25 cellular contexts compared by ENCODE assay signal in genomic region chr2:26010943-26011342, GRCh38. TPM values are rescaled to one million over a fixed set of nuclear protein-coding genes. Genes with fewer than 3 reads are reported as not detected.
DNase-seq lines count a peak whose midpoint lies in the region; ATAC-seq, FAIRE-seq and TF ChIP-seq lines count a peak whose summit lies in the region.
"Had no signal": no experiment of that assay in that cellular context is flagged by ENCODE, and none has a peak within 500 bp of the region (broad histone marks: within the 10 kb centered on the region; RNA-seq: fewer than 3 reads in every experiment).

No MANE protein-coding gene starts in this region.

- no peak overlapping the region for H3K9ac ChIP-seq in HepG2 (ENCODE audit: insufficient read depth, low read depth, low read length)
- H3K9ac ChIP-seq: KMS-11 had no signal

- WGBS in HepG2 (ENCODE audit: low lambda C conversion rate), result 9% methylated on average over 3 of the region's 3 CpGs
- 60% methylated on average over 3 of the region's 3 CpGs for WGBS in right lobe of liver (ENCODE audit: insufficient coverage, low coverage, low lambda C conversion rate, missing lambda C conversion rate)

- H2AFZ ChIP-seq in HepG2 (ENCODE audit: low read length), result no peak overlapping the region

- peaks cover 23% of the 10 kb centered on the region for H3K4me1 Mint-ChIP-seq in nephron progenitor cell
- H3K4me1 Mint-ChIP-seq: central memory CD8-positive, alpha-beta T cell; stimulated activated naive B cell treated with anti-CD40 and anti-IgM and Interleukin-4, amounts not matched to agents 10 μg/mL and 1 μg/mL and 100 μg/mL, for 72 hours had no signal

- no peak overlapping the region for H3K4me3 Mint-ChIP-seq in nephron progenitor cell
- H3K4me3 Mint-ChIP-seq: activated CD4-positive, alpha-beta memory T cell treated with anti-CD3 and anti-CD28 coated beads, Interleukin-2, amount 10 ng/mL, durations not matched to agents 7 days and 5 days; activated naive CD4-positive, alpha-beta T cell treated with anti-CD3 and anti-CD28 coated beads for 36 hours; CD8-positive, alpha-beta T cell; central memory CD8-positive, alpha-beta T cell; naive thymus-derived CD8-positive, alpha-beta T cell; stimulated activated naive B cell treated with anti-CD40 and anti-IgM and Interleukin-4, amounts not matched to agents 10 μg/mL and 1 μg/mL and 100 μg/mL, for 72 hours; T-helper 2 cell treated with Interferon-gamma antibody and Interleukin-4, amounts not matched to agents 5 μg/mL and 100 μg/mL, for 36 hours had no signal

- no peak for DNase-seq in HepG2 (ENCODE audit: low spot score)
- no peak for DNase-seq in right lobe of liver
- no peak for DNase-seq in RWPE1 (ENCODE audit: low spot score)
- no peak for DNase-seq in nephron progenitor cell
- no peak for DNase-seq in NK-92 (lab: John Stamatoyannopoulos, UW; ENCODE audit: unreplicated experiment)
- no peak for DNase-seq in GM13977 (ENCODE audit: low spot score)
- DNase-seq in KG1 (lab: John Stamatoyannopoulos, UW), result no peak
- DNase-seq: activated CD4-positive, alpha-beta memory T cell treated with anti-CD3 and anti-CD28 coated beads, Interleukin-2, amount 10 ng/mL, durations not matched to agents 7 days and 5 days; activated CD8-positive, alpha-beta memory T cell treated with anti-CD3 and anti-CD28 coated beads, Interleukin-2, amount 50 U/mL, for 4 hours; activated naive CD4-positive, alpha-beta T cell treated with anti-CD3 and anti-CD28 coated beads for 36 hours; CD8-positive, alpha-beta T cell; gastrocnemius medialis; naive thymus-derived CD8-positive, alpha-beta T cell; NCI-H1417 treated with DMSO at 0.1 percent for 48 hours; NCI-H2081; NCI-H524 treated with DMSO at 0.1 percent for 48 hours; stimulated activated naive B cell treated with anti-CD40 and anti-IgM and Interleukin-4, amounts not matched to agents 10 μg/mL and 1 μg/mL and 100 μg/mL, for 72 hours; substantia nigra had no signal

- FAIRE-seq in HepG2 (lab: Jason Lieb, UNC), result no peak
- FAIRE-seq: A204.1, GM12892, RCC 7860 had no signal

- H3K27ac ChIP-seq in HepG2 (ENCODE audit: extremely low read length, insufficient read depth, low read length) (no peak overlapping the region), right lobe of liver (no peak overlapping the region), RWPE1 (peak overlapping the region; percentile 78)
- H3K27ac ChIP-seq: KMS-11 had no signal

- in situ Hi-C loops in HepG2 (cut with HindIII; ENCODE audit: extremely low pct_ligation_motif_present, low pct_unique_long_range_greater_than_20kb) (no loop called here), GM13977 (cut with MboI; ENCODE audit: low pct_unique_long_range_greater_than_20kb, low sequenced_read_pairs, unreplicated experiment) (no loop called here)

- no peaks in the 10 kb centered on the region for H3K36me3 Mint-ChIP-seq in nephron progenitor cell (ENCODE audit: low read depth)
- H3K36me3 Mint-ChIP-seq: CD8-positive, alpha-beta T cell; stimulated activated naive B cell treated with anti-CD40 and anti-IgM and Interleukin-4, amounts not matched to agents 10 μg/mL and 1 μg/mL and 100 μg/mL, for 72 hours had no signal

- intact Hi-C loops in HepG2 (cut with micrococcal nuclease; ENCODE audit: unreplicated experiment) (no loop called here), right lobe of liver (cut with DNase I) (no loop called here)

- peaks cover 37% of the 10 kb centered on the region for H3K4me1 ChIP-seq in HepG2 (ENCODE audit: insufficient read depth, low read length)
- peaks cover 0 to 22% (median 4%) of the 10 kb centered on the region in 4 donors for H3K4me1 ChIP-seq in right lobe of liver

- POLR2A ChIA-PET in HepG2 (lab: Yijun Ruan, JAX) (interaction anchor here (1.2 to 2.1 kb wide), 2 partner anchors 23 to 133 kb away, joined by 5 to 15 read pairs; partner anchors contain the start of genes ASXL2 and RAB10), RWPE1 (lab: Yijun Ruan, JAX; ENCODE audit: low non-redundant PET) (no interaction called here)

- no peak overlapping the region for H3K4me2 ChIP-seq in HepG2 (ENCODE audit: low read depth, low read length)
- H3K4me2 ChIP-seq: KMS-11 had no signal

- no peaks in the 10 kb centered on the region for H3K79me2 ChIP-seq in HepG2 (ENCODE audit: insufficient read depth, low read length)

- TF ChIP-seq EP300 in HepG2 (IDR thresholded peaks at IDR 0.05; ENCODE audit: low read depth in 2 of 2, low read length in 2 of 2) (no peak), HepG2 (CRISPR knock-in tag; IDR thresholded peaks at IDR 0.05; ENCODE audit: borderline replicate concordance) (no peak)

- H3K36me3 ChIP-seq in HepG2 (replicated peaks in 1 of 2; ENCODE audit: control insufficient read depth in 1 of 2, insufficient read depth in 2 of 2, low read length in 2 of 2) (no peaks in the 10 kb centered on the region), right lobe of liver (no peaks in the 10 kb centered on the region)
- H3K36me3 ChIP-seq: gastrocnemius medialis had no signal

- H3K27me3 Mint-ChIP-seq in nephron progenitor cell (ENCODE audit: low read depth, poor library complexity), result peaks cover 7% of the 10 kb centered on the region
- H3K27me3 Mint-ChIP-seq: central memory CD8-positive, alpha-beta T cell; naive thymus-derived CD8-positive, alpha-beta T cell; stimulated activated naive B cell treated with anti-CD40 and anti-IgM and Interleukin-4, amounts not matched to agents 10 μg/mL and 1 μg/mL and 100 μg/mL, for 72 hours had no signal

- H3K9me3 Mint-ChIP-seq in nephron progenitor cell, result peaks cover 4% of the 10 kb centered on the region
- H3K9me3 Mint-ChIP-seq: activated naive CD4-positive, alpha-beta T cell treated with anti-CD3 and anti-CD28 coated beads for 36 hours; central memory CD8-positive, alpha-beta T cell; stimulated activated naive B cell treated with anti-CD40 and anti-IgM and Interleukin-4, amounts not matched to agents 10 μg/mL and 1 μg/mL and 100 μg/mL, for 72 hours; T-helper 2 cell treated with Interferon-gamma antibody and Interleukin-4, amounts not matched to agents 5 μg/mL and 100 μg/mL, for 36 hours had no signal

- H3K27ac Mint-ChIP-seq in nephron progenitor cell, result peak overlapping the region; percentile 78
- H3K27ac Mint-ChIP-seq: activated CD4-positive, alpha-beta memory T cell treated with anti-CD3 and anti-CD28 coated beads, Interleukin-2, amount 10 ng/mL, durations not matched to agents 7 days and 5 days; activated naive CD4-positive, alpha-beta T cell treated with anti-CD3 and anti-CD28 coated beads for 36 hours; CD8-positive, alpha-beta T cell; naive thymus-derived CD8-positive, alpha-beta T cell; stimulated activated naive B cell treated with anti-CD40 and anti-IgM and Interleukin-4, amounts not matched to agents 10 μg/mL and 1 μg/mL and 100 μg/mL, for 72 hours; T-helper 2 cell treated with Interferon-gamma antibody and Interleukin-4, amounts not matched to agents 5 μg/mL and 100 μg/mL, for 36 hours had no signal

- CTCF ChIA-PET in HepG2 (lab: Yijun Ruan, JAX; ENCODE audit: low intra/inter-chr PET ratio, low total read pairs) (no interaction called here), RWPE1 (lab: Yijun Ruan, JAX) (no interaction called here)

- H3K4me3 ChIP-seq in HepG2 (replicated peaks in 1 of 3; ENCODE audit: insufficient read depth in 1 of 3, low read depth in 2 of 3, low read length in 3 of 3), result no peak overlapping the region
- no peak overlapping the region for H3K4me3 ChIP-seq in right lobe of liver
- H3K4me3 ChIP-seq: gastrocnemius medialis had no signal

- no peaks in the 10 kb centered on the region for H3K9me3 ChIP-seq in HepG2 (ENCODE audit: low read length)
- no peaks in the 10 kb centered on the region for H3K9me3 ChIP-seq in right lobe of liver
- H3K9me3 ChIP-seq: gastrocnemius medialis had no signal

- peak; percentile 27; the same call in 1 of the 2 replicates for TF ChIP-seq CTCF in HepG2 (CRISPR knock-in tag; IDR thresholded peaks at IDR 0.05)
- TF ChIP-seq CTCF in right lobe of liver (IDR thresholded peaks at IDR 0.05), result no peak
- TF ChIP-seq CTCF in RWPE1 (conservative IDR thresholded peaks at IDR 0.05; ENCODE audit: low read depth), result no peak
- TF ChIP-seq CTCF in nephron progenitor cell (IDR thresholded peaks at IDR 0.05), result no peak
- no peak for TF ChIP-seq CTCF in GM13977 (IDR thresholded peaks at IDR 0.05; ENCODE audit: extremely low read depth, insufficient read depth, missing control alignments)

- no peak for TF ChIP-seq POLR2A in HepG2 (IDR thresholded peaks at IDR 0.05; ENCODE audit: insufficient read depth in 1 of 2, low read depth in 2 of 2, low read length in 2 of 2)
- TF ChIP-seq POLR2A in right lobe of liver (IDR thresholded peaks at IDR 0.05), result no peak

- peaks cover 2 to 4% of the 10 kb centered on the region in 2 experiments; a peak in 1 of 5 replicates for H3K27me3 ChIP-seq in HepG2 (ENCODE audit: control insufficient read depth in 1 of 2, insufficient read depth in 2 of 2, low read length in 2 of 2)
- H3K27me3 ChIP-seq in right lobe of liver, result no peaks in the 10 kb centered on the region
- H3K27me3 ChIP-seq: gastrocnemius medialis had no signal

- ATAC-seq in HepG2 (no peak), right lobe of liver (no peak), GM18520 (IDR thresholded peaks at IDR 0.05; ENCODE audit: unreplicated experiment) (no peak)
- ATAC-seq: CD8-positive, alpha-beta T cell; gastrocnemius medialis; naive thymus-derived CD8-positive, alpha-beta T cell; stimulated activated naive B cell treated with anti-CD40 and anti-IgM and Interleukin-4, amounts not matched to agents 10 μg/mL and 1 μg/mL and 100 μg/mL, for 72 hours had no signal

- H4K20me1 ChIP-seq in HepG2 (ENCODE audit: insufficient read depth, low read length), result no peaks in the 10 kb centered on the region

- TF ChIP-seq RAD21 in HepG2 (CRISPR knock-in tag; IDR thresholded peaks at IDR 0.05), result no peak

- no TSS peak for BruUV-seq in HepG2 (replicated peaks; lab: Mats Ljungman, UMichigan)

RNA-seq across cellular contexts. Expression of gene RAB10, which starts 22.9 kb away (rescaled TPM):
- total RNA-seq in HepG2 (2016; rRNA removed; fragmentation: Illumina TruSeq; extraction: Trizol) (106 and 120 TPM in 2 replicates), right lobe of liver (10 to 100 TPM; 41.6 to 95.1 (median 70.6) TPM)
- total RNA-seq in HepG2 (2016; cell fraction: cytosol; rRNA removed; fragmentation: Illumina TruSeq; extraction: Trizol; ENCODE audit: low read depth), result 19.3 and 24.2 TPM in 2 replicates
- 113 and 116 TPM in 2 replicates for total RNA-seq in HepG2 (2016; cell fraction: insoluble cytoplasmic fraction; rRNA removed; fragmentation: Illumina TruSeq; extraction: Trizol)
- total RNA-seq in HepG2 (2016; cell fraction: membrane; rRNA removed; fragmentation: Illumina TruSeq; extraction: Trizol), result 40.0 and 43.5 TPM in 2 replicates
- total RNA-seq in HepG2 (2016; cell fraction: nucleus; rRNA removed; fragmentation: Illumina TruSeq; extraction: Trizol), result 72.2 and 76.5 TPM in 2 replicates
- 39.0 and 48.2 TPM in 2 replicates for polyA plus RNA-seq in HepG2 (2011; rRNA removed)
- 33.3 and 40.9 TPM in 2 replicates for polyA plus RNA-seq in HepG2 (2011; cell fraction: cytosol; rRNA removed)
- polyA plus RNA-seq in HepG2 (2011; cell fraction: nucleus; rRNA removed), result 28.6 and 31.9 TPM in 2 replicates
- polyA plus RNA-seq in HepG2 (2012), result 98.5 and 102 TPM in 2 replicates
- polyA plus RNA-seq in HepG2 (2016; cell fraction: cytosol; fragmentation: Illumina TruSeq; extraction: Trizol; ENCODE audit: low read depth), result 18.0 and 27.8 TPM in 2 replicates
- polyA plus RNA-seq in HepG2 (2016; cell fraction: insoluble cytoplasmic fraction; fragmentation: Illumina TruSeq; extraction: Trizol; ENCODE audit: low read depth), result 113 and 118 TPM in 2 replicates
- polyA plus RNA-seq in HepG2 (2016; cell fraction: membrane; fragmentation: Illumina TruSeq; extraction: Trizol; ENCODE audit: low read depth), result 28.6 and 39.1 TPM in 2 replicates
- 112 and 122 TPM in 2 replicates for polyA plus RNA-seq in HepG2 (2016; cell fraction: nucleus; fragmentation: Illumina TruSeq; extraction: Trizol; ENCODE audit: insufficient read depth, low read depth)
- 42.7 and 61.6 TPM in 2 replicates for polyA minus RNA-seq in HepG2 (2011; rRNA and poly(A)+ RNA removed; ENCODE audit: low replicate concordance)
- 82.0 and 98.0 TPM in 2 replicates for polyA minus RNA-seq in HepG2 (2011; cell fraction: cytosol; rRNA and poly(A)+ RNA removed)
- polyA minus RNA-seq in HepG2 (2011; cell fraction: nucleus; rRNA and poly(A)+ RNA removed), result 46.1 and 55.2 TPM in 2 replicates

RNA-seq across cellular contexts. Expression of gene KIF3C, which starts 28.6 kb away (rescaled TPM):
- 3.4 and 3.6 TPM in 2 replicates for total RNA-seq in HepG2 (2016; rRNA removed; fragmentation: Illumina TruSeq; extraction: Trizol)
- 2.6 and 3.1 TPM in 2 replicates for total RNA-seq in HepG2 (2016; cell fraction: cytosol; rRNA removed; fragmentation: Illumina TruSeq; extraction: Trizol; ENCODE audit: low read depth)
- total RNA-seq in HepG2 (2016; cell fraction: insoluble cytoplasmic fraction; rRNA removed; fragmentation: Illumina TruSeq; extraction: Trizol), result 3.3 and 4.2 TPM in 2 replicates
- 6.0 and 7.0 TPM in 2 replicates for total RNA-seq in HepG2 (2016; cell fraction: membrane; rRNA removed; fragmentation: Illumina TruSeq; extraction: Trizol)
- 3.7 TPM in 2 replicates for total RNA-seq in HepG2 (2016; cell fraction: nucleus; rRNA removed; fragmentation: Illumina TruSeq; extraction: Trizol)
- 4.8 and 4.9 TPM in 2 replicates for polyA plus RNA-seq in HepG2 (2011; rRNA removed)
- polyA plus RNA-seq in HepG2 (2011; cell fraction: cytosol; rRNA removed), result 3.8 and 4.0 TPM in 2 replicates
- polyA plus RNA-seq in HepG2 (2011; cell fraction: nucleus; rRNA removed), result 3.6 and 4.6 TPM in 2 replicates
- 7.3 and 11.4 TPM in 2 replicates for polyA plus RNA-seq in HepG2 (2012)
- 2.1 and 2.7 TPM in 2 replicates for polyA plus RNA-seq in HepG2 (2016; cell fraction: cytosol; fragmentation: Illumina TruSeq; extraction: Trizol; ENCODE audit: low read depth)
- 3.7 and 4.9 TPM in 2 replicates for polyA plus RNA-seq in HepG2 (2016; cell fraction: insoluble cytoplasmic fraction; fragmentation: Illumina TruSeq; extraction: Trizol; ENCODE audit: low read depth)
- polyA plus RNA-seq in HepG2 (2016; cell fraction: membrane; fragmentation: Illumina TruSeq; extraction: Trizol; ENCODE audit: low read depth), result 6.1 and 6.3 TPM in 2 replicates
- polyA plus RNA-seq in HepG2 (2016; cell fraction: nucleus; fragmentation: Illumina TruSeq; extraction: Trizol; ENCODE audit: insufficient read depth, low read depth), result 4.6 and 4.7 TPM in 2 replicates
- polyA minus RNA-seq in HepG2 (2011; rRNA and poly(A)+ RNA removed; ENCODE audit: low replicate concordance), result 2.6 and 8.0 TPM in 2 replicates
- polyA minus RNA-seq in HepG2 (2011; cell fraction: cytosol; rRNA and poly(A)+ RNA removed), result 3.7 and 5.7 TPM in 2 replicates
- 5.5 and 7.8 TPM in 2 replicates for polyA minus RNA-seq in HepG2 (2011; cell fraction: nucleus; rRNA and poly(A)+ RNA removed)
- 1 to 10 TPM in 3 of 6 experiments, under 1 TPM in 3; 0.88 to 2.2 (median 1.0) TPM for total RNA-seq in right lobe of liver
